Comparison of ENCODE assay signal across 8 cellular contexts in genomic region chr17:82022310-82022980, GRCh38. TPM values are rescaled to one million over a fixed set of nuclear protein-coding genes. Genes with fewer than 3 reads are reported as not detected.
DNase-seq lines count a peak whose midpoint lies in the region; ATAC-seq, FAIRE-seq and TF ChIP-seq lines count a peak whose summit lies in the region.

Gene CENPX, minus strand, starts transcription at chr17:82022878. Its CDS starts 17 bp downstream, at chr17:82022861.

- no peaks in the 10 kb centered on the region for H3K9me3 Mint-ChIP-seq in activated CD4-positive, alpha-beta T cell treated with anti-CD3 and anti-CD28 coated beads for 36 hours (ENCODE audit: low read depth)
- no peaks in the 10 kb centered on the region for H3K9me3 Mint-ChIP-seq in nephron

- peaks cover 14% of the 10 kb centered on the region for H3K4me1 Mint-ChIP-seq in activated CD4-positive, alpha-beta T cell treated with anti-CD3 and anti-CD28 coated beads for 36 hours
- peaks cover 15% of the 10 kb centered on the region for H3K4me1 Mint-ChIP-seq in nephron

- no peaks in the 10 kb centered on the region for H4K20me1 ChIP-seq in endothelial cell of umbilical vein (replicated peaks; ENCODE audit: control insufficient read depth, extremely low read depth, insufficient read depth, low read length)

- H3K79me2 ChIP-seq in endothelial cell of umbilical vein (ENCODE audit: control insufficient read depth, insufficient read depth, low read length): peaks cover 5% of the 10 kb centered on the region

- TF ChIP-seq CTCF in Peyer's patch (IDR thresholded peaks at IDR 0.05) (no peak), endothelial cell of umbilical vein (IDR thresholded peaks at IDR 0.05; ENCODE audit: extremely low read depth in 1 of 2, insufficient read depth in 1 of 2, low read depth in 1 of 2, low read length in 2 of 2) (no peak), nephron (IDR thresholded peaks at IDR 0.05; ENCODE audit: unreplicated experiment in 3 of 3) (no peak)

- TF ChIP-seq POLR2A in Peyer's patch (IDR thresholded peaks at IDR 0.05) (peak; percentile 53 to 69), endothelial cell of umbilical vein (IDR thresholded peaks at IDR 0.05; ENCODE audit: low read depth, low read length) (peak; percentile 66)

- no peaks in the 10 kb centered on the region for H3K36me3 Mint-ChIP-seq in activated CD4-positive, alpha-beta T cell treated with anti-CD3 and anti-CD28 coated beads for 36 hours (ENCODE audit: low read depth)
- peaks cover 4% of the 10 kb centered on the region for H3K36me3 Mint-ChIP-seq in nephron (ENCODE audit: low read depth)

- peak within 1 kb of the TSS; percentile 70 for H3K4me2 ChIP-seq in endothelial cell of umbilical vein (ENCODE audit: insufficient read depth, low read length)

- no peak for FAIRE-seq in endothelial cell of umbilical vein (lab: Jason Lieb, UNC)

- peak within 1 kb of the TSS; percentile 78 for H2AFZ ChIP-seq in endothelial cell of umbilical vein (ENCODE audit: low read depth, low read length)

- peaks cover 3 to 35% (median 19%) of the 10 kb centered on the region in 4 donors for H3K4me1 ChIP-seq in Peyer's patch
- peaks cover 12% of the 10 kb centered on the region for H3K4me1 ChIP-seq in endothelial cell of umbilical vein (ENCODE audit: control insufficient read depth, extremely low read depth, insufficient read depth, low read length)

- H3K4me3 ChIP-seq in Peyer's patch: peak within 1 kb of the TSS; percentile 61 to 92 (median 87)
- peak within 1 kb of the TSS; percentile 50 to 70 (median 60) for H3K4me3 ChIP-seq in endothelial cell of umbilical vein (replicated peaks in 1 of 3; ENCODE audit: insufficient read depth in 1 of 3, low read depth in 1 of 3, low read length in 3 of 3)

- peaks cover 0 to 14% (median 0%) of the 10 kb centered on the region in 3 donors for H3K36me3 ChIP-seq in Peyer's patch
- no peaks in the 10 kb centered on the region for H3K36me3 ChIP-seq in endothelial cell of umbilical vein (ENCODE audit: control insufficient read depth in 2 of 2, extremely low read depth in 1 of 2, insufficient read depth in 2 of 2, low read length in 2 of 2)

- H3K9me3 ChIP-seq in Peyer's patch (no peaks in the 10 kb centered on the region), endothelial cell of umbilical vein (replicated peaks; ENCODE audit: control insufficient read depth, insufficient read depth, low read length) (no peaks in the 10 kb centered on the region)

- intact Hi-C loops in activated CD4-positive, alpha-beta T cell treated with anti-CD3 and anti-CD28 coated beads for 36 hours (cut with DNase I, micrococcal nuclease): loop anchor here (1.0 to 2.0 kb wide), 10 partner anchors 14 to 626 kb away; partner anchors contain the start of genes ARL16 (in 1 of the 2), CSNK1D (in 1 of the 2), DCXR (in 1 of the 2) and HEXD (in 1 of the 2)
- intact Hi-C loops in endothelial cell of umbilical vein (cut with micrococcal nuclease) (loop anchor here (1.0 to 10.0 kb wide), 6 partner anchors 45 to 192 kb away; partner anchors contain the start of genes ASPSCR1, CCDC57, FASN and MAFG), head of caudate nucleus (cut with DNase I) (loop anchor here (5.0 kb wide), 2 partner anchors 45 to 60 kb away; partner anchors contain the start of genes ASPSCR1 and NOTUM)

- peak within 1 kb of the TSS; percentile 84 for H3K4me3 Mint-ChIP-seq in activated CD4-positive, alpha-beta T cell treated with anti-CD3 and anti-CD28 coated beads for 36 hours
- H3K4me3 Mint-ChIP-seq in nephron: peak within 1 kb of the TSS; percentile 82 to 89 (median 89)

- H3K27ac Mint-ChIP-seq in activated CD4-positive, alpha-beta T cell treated with anti-CD3 and anti-CD28 coated beads for 36 hours: peak within 1 kb of the TSS; percentile 76
- H3K27ac Mint-ChIP-seq in nephron: peak within 1 kb of the TSS in 1 of 3 experiments; percentile 49

- H3K27me3 Mint-ChIP-seq in activated CD4-positive, alpha-beta T cell treated with anti-CD3 and anti-CD28 coated beads for 36 hours: no peaks in the 10 kb centered on the region
- H3K27me3 Mint-ChIP-seq in nephron (ENCODE audit: low read depth): peaks cover 4% of the 10 kb centered on the region

- H3K9ac ChIP-seq in endothelial cell of umbilical vein (replicated peaks; ENCODE audit: extremely low read depth, insufficient read depth, low read length): peak within 1 kb of the TSS; percentile 61

- POLR2A ChIA-PET in activated CD4-positive, alpha-beta T cell treated with anti-CD3 and anti-CD28 coated beads for 36 hours (lab: Charles Lee): interaction anchor here (0.5 to 1.5 kb wide), 7 partner anchors 13 to 191 kb away, joined by 3 to 9 read pairs (median 3); partner anchors contain the start of gene DCXR
- POLR2A ChIA-PET in endothelial cell of umbilical vein (lab: Charles Lee): interaction anchor here (0.7 kb wide), 1 partner anchor 207 kb away, joined by 7 read pairs; no protein-coding TSS in a partner anchor

- H3K27me3 ChIP-seq in Peyer's patch: no peaks in the 10 kb centered on the region
- no peaks in the 10 kb centered on the region for H3K27me3 ChIP-seq in endothelial cell of umbilical vein (ENCODE audit: control insufficient read depth in 2 of 2, insufficient read depth in 2 of 2, low read length in 2 of 2)

- BruUV-seq in endothelial cell of umbilical vein (replicated peaks; lab: Mats Ljungman, UMichigan): TSS peak; percentile 14

- no peak for ATAC-seq in activated CD4-positive, alpha-beta T cell treated with anti-CD3 and anti-CD28 coated beads for 36 hours

- DNase-seq in activated CD4-positive, alpha-beta T cell treated with anti-CD3 and anti-CD28 coated beads for 36 hours: peak; percentile 35
- DNase-seq in activated CD4-positive, alpha-beta T cell treated with anti-CD3 and anti-CD28 coated beads, Interleukin-2, amount 50 U/mL, for 4 hours: no peak
- DNase-seq in Peyer's patch (no peak), endothelial cell of umbilical vein (ENCODE audit: low read depth, low spot score) (no peak), NCI-H2081 (lab: John Stamatoyannopoulos, UW) (no peak), head of caudate nucleus (no peak), COR-L47 (lab: John Stamatoyannopoulos, UW) (no peak)

- H3K9me1 ChIP-seq in endothelial cell of umbilical vein (replicated peaks; ENCODE audit: control insufficient read depth, extremely low read depth, insufficient read depth, low read length): no peaks in the 10 kb centered on the region

- dilution Hi-C loops in endothelial cell of umbilical vein (cut with MboI; ENCODE audit: extremely low pct_ligation_motif_present, low sequenced_read_pairs): no loop called here

- CTCF ChIA-PET in activated CD4-positive, alpha-beta T cell treated with anti-CD3 and anti-CD28 coated beads for 36 hours (lab: Charles Lee): interaction anchor here (0.5 to 5.1 kb wide), 9 partner anchors 8 to 112 kb away, joined by 3 to 54 read pairs (median 4); partner anchors contain the start of genes DCXR, FASN and NOTUM
- CTCF ChIA-PET in endothelial cell of umbilical vein (lab: Charles Lee): interaction anchor here (1.0 to 9.1 kb wide), 11 partner anchors 8 to 214 kb away, joined by 3 to 345 read pairs (median 6); partner anchors contain the start of genes ARHGDIA, DCXR, NOTUM and RAC3

- H3K27ac ChIP-seq in Peyer's patch: peak within 1 kb of the TSS; percentile 73 to 80 (median 77)
- peak within 1 kb of the TSS; percentile 21 for H3K27ac ChIP-seq in endothelial cell of umbilical vein (ENCODE audit: insufficient read depth, low read depth, low read length)

TF ChIP-seq in endothelial cell of umbilical vein, 7 proteins besides CTCF, POLR2A, EP300 and RAD21:
- TF ChIP-seq GATA2 (IDR thresholded peaks at IDR 0.05; ENCODE audit: insufficient read depth, insufficient read length, low read depth, low read length) (no peak), POLR2AphosphoS5 (IDR thresholded peaks at IDR 0.05; ENCODE audit: insufficient read depth, low read depth, low read length) (peak; percentile 59), MYC (IDR thresholded peaks at IDR 0.05; ENCODE audit: low read depth, low read length) (no peak)
TF ChIP-seq in endothelial cell of umbilical vein: peak in this region for 1.

RNA-seq across cellular contexts. Expression of gene CENPX, which starts in this region (rescaled TPM):
- 10 to 100 TPM; 77.5 to 84.1 TPM for total RNA-seq in activated CD4-positive, alpha-beta T cell treated with anti-CD3 and anti-CD28 coated beads for 36 hours
- total RNA-seq in Peyer's patch (100 to 1,000 TPM in 2 of 4 donors, 10 to 100 TPM in 2; 49.1 to 123 (median 91.8) TPM), endothelial cell of umbilical vein (56.2 and 68.0 TPM in 2 replicates)
- polyA plus RNA-seq in endothelial cell of umbilical vein: 67.2 and 67.6 TPM in 2 replicates
- 54.9 and 73.0 TPM in 2 replicates for polyA plus RNA-seq in endothelial cell of umbilical vein (2011; cell fraction: cytosol; rRNA removed)
- polyA plus RNA-seq in endothelial cell of umbilical vein (2011; cell fraction: nucleus; rRNA removed): 54.2 and 58.1 TPM in 2 replicates
- polyA plus RNA-seq in endothelial cell of umbilical vein (2012): 46.4 and 47.4 TPM in 2 replicates
- polyA minus RNA-seq in endothelial cell of umbilical vein: 13.8 and 18.6 TPM in 2 replicates
- 52.5 TPM for polyA minus RNA-seq in endothelial cell of umbilical vein (2011; cell fraction: cytosol; rRNA and poly(A)+ RNA removed)
- 3.8 and 8.9 TPM in 2 replicates for polyA minus RNA-seq in endothelial cell of umbilical vein (2011; cell fraction: nucleus; rRNA and poly(A)+ RNA removed)
